Comparison of ENCODE assay signal across 10 cellular contexts in the genomic region with DNA sequence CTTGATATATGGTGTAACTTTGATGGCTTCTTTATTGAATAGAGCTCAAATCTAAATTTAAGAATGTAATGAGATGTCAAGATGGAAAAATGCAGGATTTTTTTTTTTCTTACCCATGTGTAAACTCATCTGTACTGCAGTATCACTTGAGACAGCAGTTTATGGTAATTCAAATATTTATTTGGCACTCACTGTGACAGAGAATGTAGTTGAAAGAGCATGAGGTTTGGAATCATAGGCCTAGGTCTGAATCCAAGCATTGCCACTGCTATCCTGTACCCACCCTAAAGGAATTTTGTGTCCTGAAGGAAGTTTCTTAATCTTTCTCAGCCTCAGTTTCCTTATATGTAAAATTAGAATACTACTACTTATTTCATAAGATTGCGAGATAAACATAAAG. TPM values are rescaled to one million over a fixed set of nuclear protein-coding genes. Genes with fewer than 3 reads are reported as not detected.
A peak's percentile ranks its signal among the peaks of the same experiment; 100 is the strongest.
DNase-seq lines count a peak whose midpoint lies in the region; ATAC-seq and TF ChIP-seq lines count a peak whose summit lies in the region.
"Had no signal": no experiment of that assay in that cellular context is flagged by ENCODE, and none has a peak within 500 bp of the region (broad histone marks: within the 10 kb centered on the region; RNA-seq: fewer than 3 reads in every experiment).

No MANE protein-coding gene starts in this region.

- H3K27me3 ChIP-seq in breast epithelium (no peaks in the 10 kb centered on the region), PC-9 (ENCODE audit: insufficient read depth, low read depth) (no peaks in the 10 kb centered on the region), fibroblast of lung (ENCODE audit: control insufficient read depth, insufficient read depth, low read length) (no peaks in the 10 kb centered on the region), tibial artery (no peaks in the 10 kb centered on the region), Caco-2 (replicated peaks; ENCODE audit: control insufficient read depth, insufficient read depth, low read length) (no peaks in the 10 kb centered on the region)
- H3K27me3 ChIP-seq: cardiac muscle cell had no signal

- H4K20me1 ChIP-seq in PC-9 (ENCODE audit: insufficient read depth): no peaks in the 10 kb centered on the region
- no peaks in the 10 kb centered on the region for H4K20me1 ChIP-seq in fibroblast of lung (ENCODE audit: control insufficient read depth, extremely low read depth, insufficient read depth, low read length)

- H3K27ac ChIP-seq in breast epithelium: peak overlapping the region in 1 of 2 donors; percentile 40
- no peak overlapping the region for H3K27ac ChIP-seq in PC-9
- no peak overlapping the region for H3K27ac ChIP-seq in fibroblast of lung (ENCODE audit: insufficient read depth, low read length)
- peak overlapping the region; percentile 93 to 96 for H3K27ac ChIP-seq in tibial artery
- H3K27ac ChIP-seq: cardiac muscle cell had no signal

- TF ChIP-seq CTCF in MCF 10A (IDR thresholded peaks at IDR 0.05; ENCODE audit: unreplicated experiment) (no peak), breast epithelium (IDR thresholded peaks at IDR 0.05) (no peak), PC-9 (conservative IDR thresholded peaks at IDR 0.05) (no peak), fibroblast of lung (conservative IDR thresholded peaks at IDR 0.05 in 1 of 2, IDR thresholded peaks at IDR 0.05 in 1 of 2; ENCODE audit: low read depth in 1 of 2, low read length in 2 of 2) (no peak), tibial artery (IDR thresholded peaks at IDR 0.05) (no peak), Caco-2 (IDR thresholded peaks at IDR 0.05; ENCODE audit: insufficient read depth in 1 of 2, low read depth in 1 of 2, low read length in 1 of 2, severe bottlenecking in 1 of 2, unreplicated experiment in 1 of 2) (no peak)

- intact Hi-C loops in MCF 10A (cut with micrococcal nuclease): loop anchor here (10.0 kb wide), 1 partner anchor 181 kb away; the partner anchor contains the start of gene CCNYL1
- intact Hi-C loops in breast epithelium (cut with DNase I; ENCODE audit: low total_unique reads): no loop called here
- intact Hi-C loops in PC-9 (cut with micrococcal nuclease; ENCODE audit: unreplicated experiment): no loop called here
- intact Hi-C loops in tibial artery (cut with DNase I; ENCODE audit: low total_unique reads): no loop called here
- intact Hi-C loops in Caco-2 (cut with micrococcal nuclease; ENCODE audit: unreplicated experiment): loop anchor here (1.0 kb wide), 1 partner anchor 24 kb away; no protein-coding TSS in a partner anchor

- H3K27me3 Mint-ChIP-seq in MCF 10A (ENCODE audit: insufficient read depth, unreplicated experiment) (no peaks in the 10 kb centered on the region), Caco-2 (ENCODE audit: insufficient read depth, unreplicated experiment) (no peaks in the 10 kb centered on the region)

- BruUV-seq in MCF 10A (replicated peaks; lab: Mats Ljungman, UMichigan): no TSS peak
- no TSS peak for BruUV-seq in PC-9 (replicated peaks; lab: Mats Ljungman, UMichigan)
- BruUV-seq in Caco-2 (replicated peaks; lab: Mats Ljungman, UMichigan): no TSS peak

- H3K4me2 ChIP-seq in PC-9: peak overlapping the region; percentile 39
- peak overlapping the region; percentile 33 for H3K4me2 ChIP-seq in fibroblast of lung (ENCODE audit: extremely low read depth, insufficient read depth, low read length)

- H2AFZ ChIP-seq in PC-9 (no peak overlapping the region), fibroblast of lung (ENCODE audit: low read length) (no peak overlapping the region)

- H3K79me2 ChIP-seq in PC-9 (ENCODE audit: low read depth): peaks cover 78% of the 10 kb centered on the region
- peaks cover 79% of the 10 kb centered on the region for H3K79me2 ChIP-seq in fibroblast of lung (ENCODE audit: control insufficient read depth, insufficient read depth, low read length)

- DNase-seq in MCF 10A (ENCODE audit: unreplicated experiment) (no peak), breast epithelium (ENCODE audit: low spot score in 2 of 2) (no peak), PC-9 (no peak), fibroblast of lung (ENCODE audit: low read depth in 2 of 2) (peak in 1 of 2 donors; percentile 25), tibial artery (no peak), Caco-2 (no peak)
- DNase-seq: NCI-H1105 treated with DMSO at 0.1 percent for 48 hours had no signal

- CTCF ChIA-PET in MCF 10A (lab: Yijun Ruan, JAX): interaction anchor here (0.6 to 2.3 kb wide), 6 partner anchors 13 to 201 kb away, joined by 3 to 12 read pairs (median 4); no protein-coding TSS in a partner anchor
- CTCF ChIA-PET in PC-9 (lab: Charles Lee): no interaction called here
- CTCF ChIA-PET in Caco-2 (lab: Charles Lee): no interaction called here

- H3K27ac Mint-ChIP-seq in MCF 10A (ENCODE audit: low read depth, unreplicated experiment) (peak overlapping the region; percentile 57), Caco-2 (ENCODE audit: unreplicated experiment) (no peak overlapping the region)

- ATAC-seq in HG02885 (IDR thresholded peaks at IDR 0.05; ENCODE audit: poor library complexity, unreplicated experiment) (no peak), HG02678 (IDR thresholded peaks at IDR 0.05; ENCODE audit: unreplicated experiment) (no peak)

- no peaks in the 10 kb centered on the region for H3F3A ChIP-seq in PC-9 (ENCODE audit: insufficient read depth, low read depth)

- H3K4me3 Mint-ChIP-seq in MCF 10A (ENCODE audit: unreplicated experiment): no peak overlapping the region
- no peak overlapping the region for H3K4me3 Mint-ChIP-seq in Caco-2 (ENCODE audit: unreplicated experiment)

- H3K9me2 ChIP-seq in PC-9 (ENCODE audit: insufficient read depth): no peaks in the 10 kb centered on the region

- POLR2A ChIA-PET in MCF 10A (lab: Yijun Ruan, JAX): interaction anchor here (0.6 to 6.9 kb wide), 19 partner anchors 9 to 1459 kb away, joined by 3 to 68 read pairs (median 4); no protein-coding TSS in a partner anchor
- POLR2A ChIA-PET in PC-9 (lab: Charles Lee; ENCODE audit: unreplicated experiment): interaction anchor here (0.7 kb wide), 1 partner anchor 1075 kb away, joined by 12 read pairs; no protein-coding TSS in a partner anchor
- POLR2A ChIA-PET in Caco-2 (lab: Charles Lee): interaction anchor here (0.6 to 2.0 kb wide), 3 partner anchors 178 to 215 kb away, joined by 3 to 6 read pairs (median 3); partner anchors contain the start of gene CCNYL1

- H3K9ac ChIP-seq in fibroblast of lung (ENCODE audit: insufficient read depth, low read length): no peak overlapping the region

- no peaks in the 10 kb centered on the region for H3K9me3 Mint-ChIP-seq in MCF 10A (ENCODE audit: unreplicated experiment)
- H3K9me3 Mint-ChIP-seq in Caco-2 (ENCODE audit: unreplicated experiment): no peaks in the 10 kb centered on the region

- no peaks in the 10 kb centered on the region for H3K4me1 ChIP-seq in breast epithelium
- peaks cover 28% of the 10 kb centered on the region for H3K4me1 ChIP-seq in PC-9 (replicated peaks; ENCODE audit: insufficient read depth)
- H3K4me1 ChIP-seq in fibroblast of lung (ENCODE audit: control insufficient read depth, extremely low read depth, insufficient read depth, low read length): no peaks in the 10 kb centered on the region
- H3K4me1 ChIP-seq in tibial artery: peaks cover 0 to 59% (median 28%) of the 10 kb centered on the region in 4 donors
- H3K4me1 ChIP-seq in Caco-2: peaks cover 27% of the 10 kb centered on the region

- H3K4me3 ChIP-seq in breast epithelium (no peak overlapping the region), PC-9 (no peak overlapping the region), fibroblast of lung (replicated peaks in 1 of 4; ENCODE audit: control extremely low read depth in 1 of 4, insufficient read depth in 1 of 4, low read depth in 3 of 4, low read length in 4 of 4) (no peak overlapping the region), tibial artery (no peak overlapping the region), Caco-2 (ENCODE audit: low read depth, low read length) (no peak overlapping the region)
- H3K4me3 ChIP-seq: cardiac muscle cell had no signal

- no peaks in the 10 kb centered on the region for H3K9me3 ChIP-seq in breast epithelium
- H3K9me3 ChIP-seq in PC-9 (ENCODE audit: insufficient read depth, low read depth): no peaks in the 10 kb centered on the region
- no peaks in the 10 kb centered on the region for H3K9me3 ChIP-seq in fibroblast of lung (ENCODE audit: control insufficient read depth, insufficient read depth, low read depth, low read length)
- H3K9me3 ChIP-seq in tibial artery: no peaks in the 10 kb centered on the region
- no peaks in the 10 kb centered on the region for H3K9me3 ChIP-seq in Caco-2

- H3K36me3 ChIP-seq in breast epithelium (no peaks in the 10 kb centered on the region), PC-9 (ENCODE audit: low read depth) (no peaks in the 10 kb centered on the region), fibroblast of lung (ENCODE audit: control insufficient read depth, insufficient read depth, low read length) (no peaks in the 10 kb centered on the region), tibial artery (no peaks in the 10 kb centered on the region), Caco-2 (ENCODE audit: control insufficient read depth, insufficient read depth, low read length) (peaks cover 2% of the 10 kb centered on the region; the same call in 1 of the 2 replicates)
- H3K36me3 ChIP-seq: cardiac muscle cell had no signal

- H3K4me1 Mint-ChIP-seq in MCF 10A (ENCODE audit: insufficient read depth, unreplicated experiment) (no peaks in the 10 kb centered on the region), Caco-2 (ENCODE audit: low read depth, unreplicated experiment) (peaks cover 7% of the 10 kb centered on the region)

- no peak for TF ChIP-seq POLR2A in breast epithelium (IDR thresholded peaks at IDR 0.05)

- H3K36me3 Mint-ChIP-seq in MCF 10A (ENCODE audit: insufficient read depth, unreplicated experiment): no peaks in the 10 kb centered on the region
- peaks cover 10% of the 10 kb centered on the region for H3K36me3 Mint-ChIP-seq in Caco-2 (ENCODE audit: insufficient read depth, unreplicated experiment)

RNA-seq across cellular contexts. Expression of gene CREB1, which starts 3.8 kb away (rescaled TPM):
- 54.6 and 71.3 TPM in 2 replicates for total RNA-seq in MCF 10A (2022)
- 10 to 100 TPM; 45.6 to 81.5 (median 54.1) TPM for total RNA-seq in breast epithelium
- total RNA-seq in PC-9 (2021): 36.1 and 42.2 TPM in 2 replicates
- total RNA-seq in fibroblast of lung: 33.1 and 47.4 TPM in 2 replicates
- polyA plus RNA-seq in fibroblast of lung: 34.3 and 37.7 TPM in 2 replicates
- 26.8 and 27.5 TPM in 2 replicates for polyA plus RNA-seq in fibroblast of lung (2012)
- 33.3 and 119 TPM in 2 replicates for polyA minus RNA-seq in fibroblast of lung (ENCODE audit: low replicate concordance)
- 49.7 and 59.0 TPM in 2 replicates for total RNA-seq in Caco-2 (2022)

Comparison
In these comparisons a context has a peak if more than half of its experiments do, and no peak if none do; other contexts are left out.
1. intact Hi-C loops: an anchor here in MCF 10A (10.0 kb wide) and Caco-2 (1.0 kb wide); none called in breast epithelium, PC-9 and tibial artery.
2. H3K27ac ChIP-seq: peak in tibial artery (2 of 2); none in PC-9 (single experiment) and fibroblast of lung (single experiment).